In the genomic region with DNA sequence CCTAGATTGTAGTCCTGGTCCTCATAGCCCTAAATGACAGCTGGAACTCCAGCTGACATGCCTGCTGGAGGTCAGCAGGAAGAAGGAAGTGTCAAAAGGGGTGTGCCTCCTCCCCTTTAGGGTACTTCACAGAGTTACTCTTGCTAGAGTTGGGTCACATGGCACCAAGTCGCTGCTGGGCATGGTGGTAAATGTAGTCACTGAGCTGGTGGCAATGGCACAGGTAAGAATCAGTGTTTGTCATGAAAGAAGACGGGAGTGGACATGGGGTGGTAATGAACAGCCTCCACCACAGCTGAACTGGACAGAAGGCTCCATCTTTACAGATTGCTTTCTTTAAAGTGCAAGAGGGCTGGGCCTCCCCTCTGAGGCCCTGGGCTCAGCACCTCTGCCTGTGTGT, we compare ENCODE assay signal across 15 cellular contexts.
DNase-seq lines count a peak whose midpoint lies in the region; ATAC-seq and TF ChIP-seq lines count a peak whose summit lies in the region.
"Had no signal": no experiment of that assay in that cellular context is flagged by ENCODE, and none has a peak within 500 bp of the region (broad histone marks: within the 10 kb centered on the region; RNA-seq: fewer than 3 reads in every experiment).

No MANE protein-coding gene starts in this region.

- H3K9me3 Mint-ChIP-seq in endodermal cell (peaks cover 17% of the 10 kb centered on the region), progenitor cell of endocrine pancreas (ENCODE audit: low read depth) (peaks cover 6% of the 10 kb centered on the region)
- peaks cover 4% of the 10 kb centered on the region for H3K9me3 Mint-ChIP-seq in activated CD8-positive, alpha-beta T cell treated with anti-CD3 and anti-CD28 coated beads, Interleukin-2, amount 10 ng/mL, durations not matched to agents 7 days and 5 days (ENCODE audit: insufficient read depth)

- H3K27ac Mint-ChIP-seq in endodermal cell: no peak overlapping the region
- peak overlapping the region; percentile 37 for H3K27ac Mint-ChIP-seq in progenitor cell of endocrine pancreas
- no peak overlapping the region for H3K27ac Mint-ChIP-seq in activated CD8-positive, alpha-beta T cell treated with anti-CD3 and anti-CD28 coated beads, Interleukin-2, amount 10 ng/mL, durations not matched to agents 7 days and 5 days
- H3K27ac Mint-ChIP-seq: CD4-positive, alpha-beta memory T cell; GM23338 had no signal

- H3K4me3 ChIP-seq in endodermal cell (ENCODE audit: low read length): no peak overlapping the region
- H3K4me3 ChIP-seq: GM23338 had no signal

- POLR2A ChIA-PET in activated CD8-positive, alpha-beta T cell treated with anti-CD3 and anti-CD28 coated beads, Interleukin-2, amount 10 ng/mL, durations not matched to agents 7 days and 5 days (lab: Charles Lee): no interaction called here

- TF ChIP-seq CTCF in endodermal cell (conservative IDR thresholded peaks at IDR 0.05) (no peak), progenitor cell of endocrine pancreas (IDR thresholded peaks at IDR 0.05; ENCODE audit: unreplicated experiment) (no peak)

- ATAC-seq in activated CD8-positive, alpha-beta T cell treated with anti-CD3 and anti-CD28 coated beads, Interleukin-2, amount 10 ng/mL, durations not matched to agents 7 days and 5 days: no peak
- ATAC-seq: GM23338 had no signal

- DNase-seq in activated effector memory CD4-positive, alpha-beta T cell treated with anti-CD3 and anti-CD28 coated beads, Interleukin-2, amount 50 U/mL, for 16 hours: peak; percentile 53
- no peak for DNase-seq in activated effector memory CD4-positive, alpha-beta T cell treated with Interleukin-2 at 50 U/mL for 16 hours
- DNase-seq in endodermal cell (peak; percentile 39), progenitor cell of endocrine pancreas (ENCODE audit: low spot score, unreplicated experiment) (no peak), AML-193 (lab: John Stamatoyannopoulos, UW) (no peak), glomerular visceral epithelial cell (ENCODE audit: extremely low spot score) (no peak)
- no peak for DNase-seq in activated CD8-positive, alpha-beta T cell treated with anti-CD3 and anti-CD28 coated beads, Interleukin-2, amount 10 ng/mL, durations not matched to agents 7 days and 5 days
- DNase-seq: BE2C; CD4-positive, alpha-beta memory T cell; DND-41; GDM1; H7 had no signal

- CTCF ChIA-PET in activated CD8-positive, alpha-beta T cell treated with anti-CD3 and anti-CD28 coated beads, Interleukin-2, amount 10 ng/mL, durations not matched to agents 7 days and 5 days (lab: Charles Lee): no interaction called here

- H3K9me3 ChIP-seq in endodermal cell (ENCODE audit: control insufficient read depth, low read length): no peaks in the 10 kb centered on the region
- H3K9me3 ChIP-seq: BE2C had no signal

- 91 to 93% methylated on average over 2 of the region's 2 CpGs for whole genome bisulfite sequencing in endodermal cell (ENCODE audit: insufficient coverage in 1 of 2, insufficient read length in 1 of 2), 2 experiments

- no peaks in the 10 kb centered on the region for H3K36me3 ChIP-seq in endodermal cell (ENCODE audit: control insufficient read depth, insufficient read depth, low read length)
- H3K36me3 ChIP-seq: BE2C had no signal

- H3K36me3 Mint-ChIP-seq in endodermal cell (ENCODE audit: low read depth) (no peaks in the 10 kb centered on the region), progenitor cell of endocrine pancreas (ENCODE audit: insufficient read depth) (peaks cover 3% of the 10 kb centered on the region)
- H3K36me3 Mint-ChIP-seq in activated CD8-positive, alpha-beta T cell treated with anti-CD3 and anti-CD28 coated beads, Interleukin-2, amount 10 ng/mL, durations not matched to agents 7 days and 5 days (ENCODE audit: low read depth): no peaks in the 10 kb centered on the region

- H3K27ac ChIP-seq in endodermal cell (ENCODE audit: low read depth, low read length): no peak overlapping the region
- H3K27ac ChIP-seq: C4-2B, HL-60 had no signal

- H3K4me1 Mint-ChIP-seq in endodermal cell (peaks cover 6% of the 10 kb centered on the region), progenitor cell of endocrine pancreas (ENCODE audit: low read depth) (no peaks in the 10 kb centered on the region)
- H3K4me1 Mint-ChIP-seq in activated CD8-positive, alpha-beta T cell treated with anti-CD3 and anti-CD28 coated beads, Interleukin-2, amount 10 ng/mL, durations not matched to agents 7 days and 5 days (ENCODE audit: low read depth): no peaks in the 10 kb centered on the region
- H3K4me1 Mint-ChIP-seq: CD4-positive, alpha-beta memory T cell had no signal

- H3K9ac ChIP-seq in endodermal cell (ENCODE audit: extremely low read depth, low read length, poor library complexity, severe bottlenecking): no peak overlapping the region

- H3K4me3 Mint-ChIP-seq in endodermal cell (no peak overlapping the region), progenitor cell of endocrine pancreas (ENCODE audit: low read depth) (no peak overlapping the region)
- H3K4me3 Mint-ChIP-seq in activated CD8-positive, alpha-beta T cell treated with anti-CD3 and anti-CD28 coated beads, Interleukin-2, amount 10 ng/mL, durations not matched to agents 7 days and 5 days: no peak overlapping the region
- H3K4me3 Mint-ChIP-seq: CD4-positive, alpha-beta memory T cell; GM23338 had no signal

- H3K4me1 ChIP-seq in endodermal cell (ENCODE audit: control insufficient read depth, insufficient read depth, low read length): no peaks in the 10 kb centered on the region
- H3K4me1 ChIP-seq: BE2C had no signal

- no peaks in the 10 kb centered on the region for H3K27me3 ChIP-seq in endodermal cell (ENCODE audit: control insufficient read depth, insufficient read depth, low read length, poor library complexity, severe bottlenecking)
- H3K27me3 ChIP-seq: BE2C had no signal

- H3K27me3 Mint-ChIP-seq in endodermal cell (ENCODE audit: insufficient read depth) (no peaks in the 10 kb centered on the region), progenitor cell of endocrine pancreas (no peaks in the 10 kb centered on the region)
- H3K27me3 Mint-ChIP-seq in activated CD8-positive, alpha-beta T cell treated with anti-CD3 and anti-CD28 coated beads, Interleukin-2, amount 10 ng/mL, durations not matched to agents 7 days and 5 days (ENCODE audit: low read depth): no peaks in the 10 kb centered on the region
- H3K27me3 Mint-ChIP-seq: CD4-positive, alpha-beta memory T cell had no signal

Comparison
In these comparisons a context has a peak if more than half of its experiments do, and no peak if none do; other contexts are left out.
1. DNase-seq: peak in activated effector memory CD4-positive, alpha-beta T cell treated with anti-CD3 and anti-CD28 coated beads, Interleukin-2, amount 50 U/mL, for 16 hours (single experiment) and endodermal cell (single experiment); none in activated effector memory CD4-positive, alpha-beta T cell treated with Interleukin-2 at 50 U/mL for 16 hours (single experiment), progenitor cell of endocrine pancreas (single experiment), AML-193 (0 of 2), glomerular visceral epithelial cell (single experiment) and activated CD8-positive, alpha-beta T cell treated with anti-CD3 and anti-CD28 coated beads, Interleukin-2, amount 10 ng/mL, durations not matched to agents 7 days and 5 days (single experiment).